Comparison of ENCODE assay signal across 1 cellular context in the genomic region with DNA sequence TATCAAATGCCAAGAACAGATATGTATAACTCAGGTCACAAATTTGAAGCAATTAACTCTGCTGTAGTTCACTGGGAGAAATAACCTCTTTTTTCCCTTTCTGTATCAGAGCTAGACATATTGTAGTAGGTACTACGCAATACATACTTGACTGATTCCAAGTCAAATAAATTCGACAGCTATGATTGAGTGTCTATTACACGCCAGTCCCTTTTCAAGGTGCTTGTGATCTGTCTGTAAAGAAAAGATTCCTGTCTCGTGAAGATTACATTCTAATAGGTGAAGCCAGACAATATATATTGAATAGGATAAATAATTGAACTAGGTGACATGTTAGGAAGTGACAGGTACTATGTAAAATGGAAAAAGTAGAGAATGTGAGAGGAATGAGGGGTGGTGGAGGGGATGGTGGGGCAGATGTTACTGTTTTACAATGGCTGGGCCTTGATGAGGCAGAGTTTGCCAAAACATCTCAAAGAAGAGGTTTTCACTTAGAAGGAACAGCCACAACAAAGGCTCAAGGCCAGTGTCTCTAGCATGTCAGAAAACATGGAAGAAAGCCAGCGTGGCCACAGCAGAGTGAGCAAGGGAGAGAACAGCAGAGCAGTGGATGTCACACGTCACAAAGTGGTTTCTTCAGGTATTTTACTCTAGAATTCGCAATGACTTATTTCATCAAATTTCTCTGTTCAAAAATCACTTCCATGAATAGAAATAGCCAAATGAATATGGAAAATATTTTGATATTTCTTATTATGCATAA.
TF ChIP-seq lines count a peak whose summit lies in the region.

No MANE protein-coding gene starts in this region.

TF ChIP-seq in A549, 52 proteins besides CTCF, POLR2A, EP300 and RAD21 (continued from another document):
- TF ChIP-seq BHLHE40 (IDR thresholded peaks at IDR 0.05; ENCODE audit: low read depth, low read length) (no peak), RCOR1 (IDR thresholded peaks at IDR 0.05; ENCODE audit: low read depth, low read length) (no peak), TFCP2L1 (CRISPR knock-in tag; IDR thresholded peaks at IDR 0.05) (no peak), ZFP36 (IDR thresholded peaks at IDR 0.05; ENCODE audit: borderline replicate concordance, partially characterized antibody) (no peak), EHMT2 (IDR thresholded peaks at IDR 0.05; ENCODE audit: low read depth) (no peak), RFX5 (IDR thresholded peaks at IDR 0.05) (no peak), MAFK (IDR thresholded peaks at IDR 0.05; ENCODE audit: partially characterized antibody) (no peak), NR3C1 (IDR thresholded peaks at IDR 0.05) (no peak), FOSL2 (IDR thresholded peaks at IDR 0.05) (no peak), FOSL2 (CRISPR knock-in tag; IDR thresholded peaks at IDR 0.05) (no peak)
TF ChIP-seq in A549: peak in this region for 0.
